Comparison of ENCODE assay signal across 33 cellular contexts in genomic region chr3:77071364-77071763, GRCh38. TPM values are rescaled to one million over a fixed set of nuclear protein-coding genes. Genes with fewer than 3 reads are reported as not detected.
"Had no signal": no experiment of that assay in that cellular context is flagged by ENCODE, and none has a peak within 500 bp of the region (broad histone marks: within the 10 kb centered on the region; RNA-seq: fewer than 3 reads in every experiment).

No MANE protein-coding gene starts in this region.

- ATAC-seq: activated CD8-positive, alpha-beta memory T cell treated with anti-CD3 and anti-CD28 coated beads, Interleukin-2, amount 10 ng/mL, durations not matched to agents 7 days and 5 days; activated naive CD4-positive, alpha-beta T cell treated with anti-CD3 and anti-CD28 coated beads, Interleukin-2, amount 50 U/mL, for 72 hours; body of pancreas; PC-3; Right ventricle myocardium inferior; SK-N-SH treated with all-trans-retinoic acid at 6 μM for 48 hours; T-cell; T-helper 17 cell had no signal

- H3K27me3 ChIP-seq: adrenal gland, body of pancreas had no signal

- H3K36me3 Mint-ChIP-seq: activated CD8-positive, alpha-beta memory T cell treated with anti-CD3 and anti-CD28 coated beads, Interleukin-2, amount 10 ng/mL, durations not matched to agents 7 days and 5 days; activated naive CD4-positive, alpha-beta T cell treated with anti-CD3 and anti-CD28 coated beads, Interleukin-2, amount 50 U/mL, for 72 hours; T-cell had no signal

- H3K9me3 ChIP-seq: adrenal gland, body of pancreas had no signal

- H3K27ac ChIP-seq: adrenal gland, body of pancreas, RWPE1, VCaP had no signal

- H3K36me3 ChIP-seq: adrenal gland had no signal

- H3K27me3 Mint-ChIP-seq: activated CD4-positive, alpha-beta memory T cell treated with anti-CD3 and anti-CD28 coated beads, Interleukin-2, amount 10 ng/mL, durations not matched to agents 7 days and 5 days; activated CD8-positive, alpha-beta memory T cell treated with anti-CD3 and anti-CD28 coated beads, Interleukin-2, amount 10 ng/mL, durations not matched to agents 7 days and 5 days; T-cell; T-helper 17 cell had no signal

- H3K4me3 ChIP-seq: adrenal gland, body of pancreas had no signal

- DNase-seq: activated CD4-positive, alpha-beta memory T cell treated with anti-CD3 and anti-CD28 coated beads, Interleukin-2, amount 10 ng/mL, durations not matched to agents 7 days and 5 days; activated CD4-positive, alpha-beta T cell treated with anti-CD3 and anti-CD28 coated beads for 1 hour; activated CD4-positive, alpha-beta T cell treated with anti-CD3 and anti-CD28 coated beads for 48 hours; activated CD4-positive, CD25-positive, alpha-beta regulatory T cell; activated CD8-positive, alpha-beta memory T cell treated with anti-CD3 and anti-CD28 coated beads for 24 hours; activated CD8-positive, alpha-beta memory T cell treated with anti-CD3 and anti-CD28 coated beads, Interleukin-2, amount 10 ng/mL, durations not matched to agents 7 days and 5 days; activated gamma-delta T cell treated with Interleukin-2 at 50 U/mL for 16 hours; activated naive CD4-positive, alpha-beta T cell treated with anti-CD3 and anti-CD28 coated beads for 36 hours; activated T-cell treated with anti-CD3 and anti-CD28 coated beads, Interleukin-2, amount 50 U/mL, for 1 hour; adrenal gland; body of pancreas; caudate nucleus; cerebellar nuclear complex; NCI-H1092 treated with DMSO at 0.1 percent for 48 hours; NCI-H146; NCI-H187; NCI-H2029 treated with DMSO at 0.1 percent for 48 hours; NCI-H2107; NCI-H2171; NCI-H510A; NCI-H526; NCI-H774; PC-3; SIG-M5; T-cell; T-helper 17 cell; T-helper 9 cell had no signal

- H3K4me3 Mint-ChIP-seq: activated CD4-positive, alpha-beta memory T cell treated with anti-CD3 and anti-CD28 coated beads, Interleukin-2, amount 10 ng/mL, durations not matched to agents 7 days and 5 days; activated CD8-positive, alpha-beta memory T cell treated with anti-CD3 and anti-CD28 coated beads, Interleukin-2, amount 10 ng/mL, durations not matched to agents 7 days and 5 days; activated naive CD4-positive, alpha-beta T cell treated with anti-CD3 and anti-CD28 coated beads for 36 hours; T-cell; T-helper 17 cell had no signal

- H3K4me1 ChIP-seq: adrenal gland, body of pancreas had no signal

- H3K4me1 Mint-ChIP-seq: activated CD4-positive, alpha-beta memory T cell treated with anti-CD3 and anti-CD28 coated beads, Interleukin-2, amount 10 ng/mL, durations not matched to agents 7 days and 5 days; activated CD8-positive, alpha-beta memory T cell treated with anti-CD3 and anti-CD28 coated beads, Interleukin-2, amount 10 ng/mL, durations not matched to agents 7 days and 5 days; T-cell; T-helper 17 cell had no signal

- H3K9me3 Mint-ChIP-seq: activated naive CD4-positive, alpha-beta T cell treated with anti-CD3 and anti-CD28 coated beads for 36 hours had no signal

- H3K27ac Mint-ChIP-seq: activated CD4-positive, alpha-beta memory T cell treated with anti-CD3 and anti-CD28 coated beads, Interleukin-2, amount 10 ng/mL, durations not matched to agents 7 days and 5 days; activated CD8-positive, alpha-beta memory T cell treated with anti-CD3 and anti-CD28 coated beads, Interleukin-2, amount 10 ng/mL, durations not matched to agents 7 days and 5 days; activated naive CD4-positive, alpha-beta T cell treated with anti-CD3 and anti-CD28 coated beads for 36 hours; activated naive CD4-positive, alpha-beta T cell treated with anti-CD3 and anti-CD28 coated beads, Interleukin-2, amount 50 U/mL, for 72 hours; T-cell; T-helper 17 cell had no signal

RNA-seq across cellular contexts. Expression of gene ROBO2, which starts 31.5 kb away (rescaled TPM):
- total RNA-seq: activated CD4-positive, alpha-beta memory T cell treated with anti-CD3 and anti-CD28 coated beads, Interleukin-2, amount 10 ng/mL, durations not matched to agents 7 days and 5 days; activated CD8-positive, alpha-beta memory T cell treated with anti-CD3 and anti-CD28 coated beads, Interleukin-2, amount 10 ng/mL, durations not matched to agents 7 days and 5 days; activated naive CD4-positive, alpha-beta T cell treated with anti-CD3 and anti-CD28 coated beads for 36 hours; activated naive CD4-positive, alpha-beta T cell treated with anti-CD3 and anti-CD28 coated beads, Interleukin-2, amount 50 U/mL, for 72 hours; M059J; PC-3; T-cell; T-helper 17 cell had no signal
